Comparison of ENCODE assay signal across 1 cellular context in genomic region chr16:85309656-85310587, GRCh38.
TF ChIP-seq lines count a peak whose summit lies in the region.

No MANE protein-coding gene starts in this region.

TF ChIP-seq in K562, 482 proteins besides CTCF, POLR2A, EP300 and RAD21 (continued from another document):
- TF ChIP-seq ZNF511 (CRISPR knock-in tag; IDR thresholded peaks at IDR 0.05): 0 out of 2 replicates have a peak, but pooled peaks have one; percentile 36
- no peak for TF ChIP-seq LARP7 (IDR thresholded peaks at IDR 0.05)
- peak; percentile 30; the same call in 1 of the 2 replicates for TF ChIP-seq FOXP1 (CRISPR knock-in tag; IDR thresholded peaks at IDR 0.05)
- no peak for TF ChIP-seq NCOR1 (IDR thresholded peaks at IDR 0.05)
